In the genomic region with DNA sequence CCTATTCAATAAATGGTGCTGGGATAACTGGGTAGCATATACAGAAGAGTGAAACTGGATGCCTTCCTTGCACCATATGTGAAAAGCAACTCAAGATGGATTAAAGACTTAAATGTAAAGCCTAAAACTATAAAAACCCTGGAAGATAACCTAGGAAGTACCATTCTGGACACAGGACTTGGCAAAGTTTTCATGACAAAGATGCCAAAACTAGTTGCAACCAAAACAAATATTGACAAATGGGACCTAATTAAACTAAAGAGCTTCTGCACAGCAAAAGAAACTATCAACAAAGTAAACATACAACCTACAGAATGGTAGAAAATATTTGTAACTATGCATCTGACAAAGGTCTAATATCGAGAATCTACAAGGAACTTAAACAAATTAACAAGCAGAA, we compare ENCODE assay signal across 25 cellular contexts.
"Had no signal": no experiment of that assay in that cellular context is flagged by ENCODE, and none has a peak within 500 bp of the region (broad histone marks: within the 10 kb centered on the region; RNA-seq: fewer than 3 reads in every experiment).

No MANE protein-coding gene starts in this region.

- H3K4me3 ChIP-seq: stomach, suprapubic skin, thoracic aorta, thyroid gland, tibial artery, tibial nerve, transverse colon, upper lobe of left lung, uterus, vagina had no signal

- H3K4me1 ChIP-seq: stomach, suprapubic skin, thyroid gland, tibial artery, tibial nerve, upper lobe of left lung, uterus, vagina had no signal

- DNase-seq: stimulated activated CD4-positive, alpha-beta T cell treated with anti-CD3 and anti-CD28 coated beads, Interleukin-2, amount 100 ng/mL, for 24 hours; stimulated activated CD4-positive, alpha-beta T cell treated with anti-CD3 and anti-CD28 coated beads, Interleukin-2, amount 100 ng/mL, for 48 hours; stimulated activated CD4-positive, alpha-beta T cell treated with anti-CD3 and anti-CD28 coated beads, Interleukin-4, amount 100 ng/mL, for 1 hour; stimulated activated CD4-positive, alpha-beta T cell treated with anti-CD3 and anti-CD28 coated beads, Interleukin-4, amount 100 ng/mL, for 24 hours; stimulated activated CD4-positive, alpha-beta T cell treated with anti-CD3 and anti-CD28 coated beads, Interleukin-4, amount 100 ng/mL, for 4 hours; stimulated activated CD8-positive, alpha-beta memory T cell treated with anti-CD3 and anti-CD28 coated beads, Interleukin-4, amount 100 ng/mL, for 48 hours; stimulated activated naive B cell treated with anti-CD40 and anti-IgM and Interleukin-4, amounts not matched to agents 10 μg/mL and 1 μg/mL and 100 μg/mL, for 72 hours; stimulated activated naive CD4-positive, alpha-beta T cell; stimulated activated naive CD4-positive, alpha-beta T cell treated with Interleukin-2 at 50 U/mL for 16 hours; stimulated activated naive CD8-positive, alpha-beta T cell treated with anti-CD3 and anti-CD28 coated beads, Interleukin-15, amount 100 ng/mL, for 72 hours; stimulated activated naive CD8-positive, alpha-beta T cell treated with anti-CD3 and anti-CD28 coated beads, Interleukin-15, Interleukin-2, amounts not matched to agents 100 U/mL and 50 U/mL, for 24 hours; stomach; substantia nigra; thyroid gland; tibial artery; transverse colon; trophoblast cell; upper lobe of left lung; uterus had no signal

- ATAC-seq: stimulated activated effector memory CD8-positive, alpha-beta T cell treated with anti-CD3 and anti-CD28 coated beads, Interleukin-12 subunit alpha, Interleukin-12 subunit beta, amount 100 ng/mL, for 72 hours; stimulated activated memory B cell treated with anti-CD40 and anti-IgM and Interleukin-4, amounts not matched to agents 10 μg/mL and 1 μg/mL and 100 μg/mL, for 72 hours; stimulated activated naive B cell treated with anti-CD40 and anti-IgM and Interleukin-4, amounts not matched to agents 10 μg/mL and 1 μg/mL and 100 μg/mL, for 72 hours; stimulated activated naive CD8-positive, alpha-beta T cell treated with anti-CD3 and anti-CD28 coated beads, Interleukin-15, amount 100 ng/mL, for 72 hours; stimulated activated naive CD8-positive, alpha-beta T cell treated with anti-CD3 and anti-CD28 coated beads, Interleukin-15, Interleukin-2, amounts not matched to agents 100 U/mL and 50 U/mL, for 24 hours had no signal

- H3K27me3 ChIP-seq: thyroid gland, tibial nerve, upper lobe of left lung, uterus, vagina had no signal

- H3K9me3 ChIP-seq: suprapubic skin, thoracic aorta, thyroid gland, transverse colon, upper lobe of left lung, uterus, vagina had no signal

- H3K36me3 ChIP-seq: stomach, suprapubic skin, thoracic aorta, thyroid gland, tibial artery, tibial nerve, transverse colon, upper lobe of left lung, uterus, vagina had no signal

- H3K27ac ChIP-seq: stomach, suprapubic skin, thoracic aorta, thyroid gland, tibial artery, tibial nerve, transverse colon, upper lobe of left lung, uterus, vagina had no signal
